In the genomic region with DNA sequence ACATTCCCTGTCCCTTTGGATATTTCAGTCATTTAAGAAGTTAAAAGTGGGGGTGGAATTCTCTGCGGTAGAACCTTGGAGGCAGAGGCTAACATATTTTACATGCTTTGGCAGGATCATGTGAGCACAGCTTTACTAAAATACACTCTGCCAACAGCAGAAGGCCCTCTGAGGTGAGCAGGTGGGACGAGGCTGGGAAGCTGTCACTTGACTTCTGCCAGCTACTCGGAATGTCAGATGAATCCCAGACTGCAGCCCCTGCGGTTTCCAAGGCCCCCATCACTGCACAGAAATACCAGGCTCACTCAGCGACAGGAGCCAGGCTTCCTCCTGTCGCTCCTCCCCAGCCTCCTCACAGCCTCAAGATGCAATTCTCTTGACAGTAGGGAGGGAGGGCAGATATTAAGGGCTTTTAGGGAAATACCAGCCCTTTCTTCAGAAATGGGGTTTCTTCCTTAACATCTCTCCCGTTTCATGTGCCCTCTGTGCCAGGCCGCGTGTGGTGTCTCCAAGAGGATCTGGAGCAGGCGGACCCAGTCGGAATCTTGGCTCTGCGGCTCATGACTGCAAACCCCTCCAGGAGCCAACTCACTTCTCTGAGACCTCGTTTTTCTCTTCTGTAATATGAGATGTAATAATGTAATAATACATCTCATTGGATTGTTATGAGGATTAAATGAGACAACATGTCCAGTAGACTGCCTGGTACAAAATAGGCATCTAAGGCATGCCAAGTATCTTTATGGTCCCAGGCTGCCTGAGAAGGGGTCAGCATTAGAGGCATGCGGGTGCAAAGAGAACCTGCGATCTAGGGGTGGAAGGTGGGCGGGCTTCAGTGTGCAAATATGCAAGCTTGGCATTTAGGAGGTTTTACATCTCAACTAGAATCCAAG, we compare ENCODE assay signal across 12 cellular contexts.
DNase-seq lines count a peak whose midpoint lies in the region; ATAC-seq and TF ChIP-seq lines count a peak whose summit lies in the region.
"Had no signal": no experiment of that assay in that cellular context is flagged by ENCODE, and none has a peak within 500 bp of the region (broad histone marks: within the 10 kb centered on the region; RNA-seq: fewer than 3 reads in every experiment).

No MANE protein-coding gene starts in this region.

- H3K4me2 ChIP-seq in neuronal stem cell (ENCODE audit: insufficient read depth, low read length, poor library complexity, severe bottlenecking): no peak overlapping the region

- no CpG with 5 or more reads among the region's 16 CpGs for WGBS in neuronal stem cell (ENCODE audit: extremely low coverage in 2 of 2, insufficient read length in 2 of 2, insufficient replicate concordance in 1 of 2), 2 donors

- H3K36me3 ChIP-seq in neuronal stem cell (replicated peaks in 1 of 2; ENCODE audit: control insufficient read depth in 2 of 2, insufficient read depth in 2 of 2, low read length in 2 of 2): no peaks in the 10 kb centered on the region

- H3K4ac ChIP-seq in neuronal stem cell (ENCODE audit: low read length): no peak overlapping the region

- peak; percentile 65 for ATAC-seq in Right ventricle myocardium superior (ENCODE audit: poor library complexity)
- no peak for ATAC-seq in GM18907 (IDR thresholded peaks at IDR 0.05; ENCODE audit: unreplicated experiment)

- CTCF ChIA-PET in GM10248 (lab: Yijun Ruan, JAX): no interaction called here

- intact Hi-C loops in Right ventricle myocardium superior (cut with DNase I): no loop called here

- peak; percentile 78 for DNase-seq in AG10803 (ENCODE audit: low read depth)
- DNase-seq in NCI-H2171 (lab: John Stamatoyannopoulos, UW): peak; percentile 80
- DNase-seq in Right ventricle myocardium superior: no peak
- no peak for DNase-seq in neuronal stem cell (ENCODE audit: low spot score)
- DNase-seq in NCI-H1105 treated with DMSO at 0.1 percent for 48 hours (lab: John Stamatoyannopoulos, UW): no peak
- DNase-seq in GM10248 (ENCODE audit: extremely low spot score): no peak
- no peak for DNase-seq in NOMO-1 treated with DMSO at 0.1 percent for 48 hours (lab: John Stamatoyannopoulos, UW; ENCODE audit: unreplicated experiment)
- DNase-seq: activated CD4-positive, alpha-beta memory T cell treated with anti-CD3 and anti-CD28 coated beads, Interleukin-2, amount 10 ng/mL, durations not matched to agents 7 days and 5 days; activated gamma-delta T cell; DND-41; occipital lobe had no signal

- no peaks in the 10 kb centered on the region for H3K79me1 ChIP-seq in neuronal stem cell (ENCODE audit: low read depth, low read length)

- H3K18ac ChIP-seq in neuronal stem cell (ENCODE audit: low read length): no peak overlapping the region

- no peak overlapping the region for H4K8ac ChIP-seq in neuronal stem cell (ENCODE audit: low read depth, low read length)

- H3K4me1 ChIP-seq in neuronal stem cell (ENCODE audit: control insufficient read depth in 2 of 2, insufficient read depth in 1 of 2, low read depth in 1 of 2, low read length in 2 of 2): peaks cover 0 to 16% of the 10 kb centered on the region in 2 donors

- POLR2A ChIA-PET in GM10248 (lab: Yijun Ruan, JAX): no interaction called here

- H3K27me3 ChIP-seq in neuronal stem cell (ENCODE audit: control insufficient read depth in 3 of 3, insufficient read depth in 3 of 3, low read depth in 1 of 3, low read length in 3 of 3): no peaks in the 10 kb centered on the region

- no peak overlapping the region for H3K4me3 ChIP-seq in AG10803 (ENCODE audit: low read length)
- no peak overlapping the region for H3K4me3 ChIP-seq in neuronal stem cell (ENCODE audit: low read length in 2 of 2)

- H2BK120ac ChIP-seq in neuronal stem cell (ENCODE audit: low read depth, low read length): no peak overlapping the region

- no peak overlapping the region for H3K23ac ChIP-seq in neuronal stem cell (ENCODE audit: low read depth, low read length, poor library complexity)

- H3K14ac ChIP-seq in neuronal stem cell (ENCODE audit: low read length): no peak overlapping the region

- H2BK15ac ChIP-seq in neuronal stem cell (ENCODE audit: low read length): no peak overlapping the region

- no peak overlapping the region for H2BK12ac ChIP-seq in neuronal stem cell (ENCODE audit: low read length)

- no peaks in the 10 kb centered on the region for H3K9me3 ChIP-seq in neuronal stem cell (replicated peaks in 1 of 2; ENCODE audit: control insufficient read depth in 2 of 2, insufficient read depth in 1 of 2, low read depth in 1 of 2, low read length in 2 of 2)

- H2AK5ac ChIP-seq in neuronal stem cell (ENCODE audit: low read depth, low read length): no peak overlapping the region

- no peak overlapping the region for H4K91ac ChIP-seq in neuronal stem cell (ENCODE audit: low read depth, low read length, poor library complexity)

- no peak overlapping the region for H3K27ac ChIP-seq in neuronal stem cell (replicated peaks; ENCODE audit: low read length)

- peak overlapping the region; percentile 15 for H3K9ac ChIP-seq in neuronal stem cell (ENCODE audit: low read depth, low read length, poor library complexity)

- no peak overlapping the region for H2BK5ac ChIP-seq in neuronal stem cell (ENCODE audit: low read length)

- no peak overlapping the region for H2AFZ ChIP-seq in neuronal stem cell (ENCODE audit: low read length)

- TF ChIP-seq CTCF in AG10803 (conservative IDR thresholded peaks at IDR 0.05; ENCODE audit: low read length) (no peak), GM10248 (IDR thresholded peaks at IDR 0.05; ENCODE audit: control extremely low read depth, extremely low read depth, low read depth, missing control alignments) (no peak)

Comparison
In these comparisons a context has a peak if more than half of its experiments do, and no peak if none do; other contexts are left out.
1. DNase-seq: peak in AG10803 (single experiment) and NCI-H2171 (single experiment); none in Right ventricle myocardium superior (single experiment), neuronal stem cell (single experiment), NCI-H1105 treated with DMSO at 0.1 percent for 48 hours (single experiment), GM10248 (single experiment) and NOMO-1 treated with DMSO at 0.1 percent for 48 hours (single experiment).